Comparison of ENCODE assay signal across 8 cellular contexts in genomic region chr11:68213555-68214172, GRCh38. TPM values are rescaled to one million over a fixed set of nuclear protein-coding genes. Genes with fewer than 3 reads are reported as not detected.
DNase-seq lines count a peak whose midpoint lies in the region; ATAC-seq lines count a peak whose summit lies in the region.

No MANE protein-coding gene starts in this region.

- peak; percentile 100 for DNase-seq in DMS114 treated with DMSO at 0.1 percent for 48 hours (lab: John Stamatoyannopoulos, UW; ENCODE audit: unreplicated experiment)
- DNase-seq in LoVo (ENCODE audit: low spot score): peak; percentile 94
- peak; percentile 95 for DNase-seq in SK-N-DZ (ENCODE audit: low spot score)
- DNase-seq in activated naive CD4-positive, alpha-beta T cell treated with anti-CD3 and anti-CD28 coated beads, Interleukin-2, amount 10 ng/mL, durations not matched to agents 7 days and 5 days: peak; percentile 82
- peak; percentile 85 for DNase-seq in germinal center (ENCODE audit: low spot score)
- peak; percentile 76 for DNase-seq in non-pigmented ciliary epithelial cell (ENCODE audit: low read depth)

- no peaks in the 10 kb centered on the region for H3K9me3 Mint-ChIP-seq in activated naive CD4-positive, alpha-beta T cell treated with anti-CD3 and anti-CD28 coated beads, Interleukin-2, amount 10 ng/mL, durations not matched to agents 7 days and 5 days

- peak overlapping the region; percentile 88 for H3K27ac Mint-ChIP-seq in activated naive CD4-positive, alpha-beta T cell treated with anti-CD3 and anti-CD28 coated beads, Interleukin-2, amount 10 ng/mL, durations not matched to agents 7 days and 5 days

- peaks cover 5% of the 10 kb centered on the region for H3K36me3 Mint-ChIP-seq in activated naive CD4-positive, alpha-beta T cell treated with anti-CD3 and anti-CD28 coated beads, Interleukin-2, amount 10 ng/mL, durations not matched to agents 7 days and 5 days

- CTCF ChIA-PET in activated naive CD4-positive, alpha-beta T cell treated with anti-CD3 and anti-CD28 coated beads, Interleukin-2, amount 10 ng/mL, durations not matched to agents 7 days and 5 days (lab: Charles Lee): interaction anchor here (1.4 kb wide), 1 partner anchor 43 kb away, joined by 4 read pairs; no protein-coding TSS in a partner anchor

- H3K4me1 ChIP-seq in subcutaneous abdominal adipose tissue (ENCODE audit: control insufficient read depth in 5 of 5, insufficient read depth in 5 of 5, low read length in 5 of 5): peaks cover 11 to 51% (median 44%) of the 10 kb centered on the region in 5 donors

- peak overlapping the region in 4 of 5 donors; percentile 80 to 87 (median 85) for H3K9ac ChIP-seq in subcutaneous abdominal adipose tissue (ENCODE audit: low read length in 5 of 5)

- H3K4me1 Mint-ChIP-seq in activated naive CD4-positive, alpha-beta T cell treated with anti-CD3 and anti-CD28 coated beads, Interleukin-2, amount 10 ng/mL, durations not matched to agents 7 days and 5 days: peaks cover 48% of the 10 kb centered on the region

- peaks cover 61% of the 10 kb centered on the region for H3K27me3 Mint-ChIP-seq in activated naive CD4-positive, alpha-beta T cell treated with anti-CD3 and anti-CD28 coated beads, Interleukin-2, amount 10 ng/mL, durations not matched to agents 7 days and 5 days

- peak; percentile 45 for ATAC-seq in GM21619 (IDR thresholded peaks at IDR 0.05; ENCODE audit: unreplicated experiment)

- H3K9me3 ChIP-seq in subcutaneous abdominal adipose tissue (ENCODE audit: control insufficient read depth in 5 of 5, low read length in 5 of 5): no peaks in the 10 kb centered on the region

- no peaks in the 10 kb centered on the region for H3K36me3 ChIP-seq in subcutaneous abdominal adipose tissue (ENCODE audit: control insufficient read depth in 5 of 5, insufficient read depth in 5 of 5, low read length in 5 of 5)

- peak overlapping the region; percentile 80 for H3K27ac ChIP-seq in subcutaneous abdominal adipose tissue (ENCODE audit: low read depth, low read length)

- peak overlapping the region; percentile 77 for H3K4me3 Mint-ChIP-seq in activated naive CD4-positive, alpha-beta T cell treated with anti-CD3 and anti-CD28 coated beads, Interleukin-2, amount 10 ng/mL, durations not matched to agents 7 days and 5 days

- no peaks in the 10 kb centered on the region for H3K27me3 ChIP-seq in subcutaneous abdominal adipose tissue (ENCODE audit: control insufficient read depth in 5 of 5, insufficient read depth in 4 of 5, low read length in 5 of 5)

- H3K4me3 ChIP-seq in subcutaneous abdominal adipose tissue (ENCODE audit: low read depth in 1 of 5, low read length in 5 of 5): peak overlapping the region in 4 of 5 donors; percentile 67 to 81 (median 78)

RNA-seq across cellular contexts. Expression of gene KMT5B, which starts 0.6 kb away (rescaled TPM):
- polyA plus RNA-seq in SK-N-DZ (2014; cell fraction: cytosol; rRNA removed): 34.8 and 41.5 TPM in 2 replicates
- 38.9 and 45.3 TPM in 2 replicates for polyA plus RNA-seq in SK-N-DZ (2014; cell fraction: nucleus; rRNA removed)

RNA-seq across cellular contexts. Expression of gene C11orf24, which starts 58.1 kb away (rescaled TPM):
- polyA plus RNA-seq in SK-N-DZ (2014; cell fraction: cytosol; rRNA removed): 36.0 and 75.0 TPM in 2 replicates
- polyA plus RNA-seq in SK-N-DZ (2014; cell fraction: nucleus; rRNA removed): 26.4 and 29.5 TPM in 2 replicates

Comparison
In these comparisons a context has a peak if more than half of its experiments do, and no peak if none do; other contexts are left out.
1. Peak in every context shown above with its lines: DNase-seq, ATAC-seq, H3K4me3 ChIP-seq and H3K27ac ChIP-seq.